Comparison of ENCODE assay signal across 23 cellular contexts in the genomic region with DNA sequence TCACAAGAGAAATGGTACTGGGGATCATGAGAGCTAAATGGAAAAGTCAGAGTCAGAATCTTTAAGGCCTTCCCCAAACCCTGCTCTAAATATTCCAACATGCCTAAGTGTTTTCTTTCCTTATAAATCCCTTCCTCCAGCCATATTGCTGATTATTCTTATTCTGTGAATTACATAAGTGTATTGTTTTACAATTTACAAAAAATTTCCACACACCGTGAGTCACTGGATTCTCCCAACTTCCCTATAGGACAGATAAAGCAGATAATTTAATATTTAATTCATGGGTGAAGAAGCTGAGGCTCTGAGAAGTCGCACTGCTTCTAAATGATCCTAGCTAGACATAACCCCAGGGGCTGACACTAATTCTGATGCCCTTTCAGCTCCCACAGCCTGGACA.
DNase-seq lines count a peak whose midpoint lies in the region; ATAC-seq, FAIRE-seq and TF ChIP-seq lines count a peak whose summit lies in the region.
"Had no signal": no experiment of that assay in that cellular context is flagged by ENCODE, and none has a peak within 500 bp of the region (broad histone marks: within the 10 kb centered on the region; RNA-seq: fewer than 3 reads in every experiment).

No MANE protein-coding gene starts in this region.

- no peaks in the 10 kb centered on the region for H3K9me3 Mint-ChIP-seq in astrocyte (ENCODE audit: unreplicated experiment)
- H3K9me3 Mint-ChIP-seq: activated naive CD4-positive, alpha-beta T cell treated with anti-CD3 and anti-CD28 coated beads for 36 hours had no signal

- DNase-seq in SK-N-SH (no peak), ELR (ENCODE audit: low read depth) (peak; percentile 49), astrocyte (ENCODE audit: low read depth) (no peak), lung microvascular endothelial cell (ENCODE audit: low read depth in 2 of 2) (peak; percentile 19 to 53), superior temporal gyrus (ENCODE audit: extremely low spot score) (no peak), RCC 7860 (ENCODE audit: low spot score) (no peak)
- DNase-seq: activated CD4-positive, CD25-positive, alpha-beta regulatory T cell; activated naive CD4-positive, alpha-beta T cell treated with anti-CD3 and anti-CD28 coated beads for 36 hours; activated T-cell treated with anti-CD3 and anti-CD28 coated beads, Interleukin-2, amount 50 U/mL, for 1 hour; anterior cingulate cortex; cortex of kidney; DMS79 treated with DMSO at 0.1 percent for 48 hours; head of caudate nucleus; NCI-H1694 treated with DMSO at 0.1 percent for 48 hours; NCI-H2171 treated with DMSO at 0.1 percent for 48 hours; NCI-H524 treated with DMSO at 0.1 percent for 48 hours; T1000; upper lobe of left lung had no signal

- H3K9ac ChIP-seq in SK-N-SH (peak overlapping the region; percentile 37; the same call in 1 of the 2 replicates), astrocyte (ENCODE audit: low read length) (no peak overlapping the region)

- H3K27ac Mint-ChIP-seq in astrocyte (ENCODE audit: unreplicated experiment), result no peak overlapping the region
- H3K27ac Mint-ChIP-seq: activated naive CD4-positive, alpha-beta T cell treated with anti-CD3 and anti-CD28 coated beads for 36 hours had no signal

- no peaks in the 10 kb centered on the region for H3K9me3 ChIP-seq in SK-N-SH
- H3K9me3 ChIP-seq in astrocyte (ENCODE audit: insufficient read depth, low read depth, low read length), result no peaks in the 10 kb centered on the region
- H3K9me3 ChIP-seq: upper lobe of left lung had no signal

- POLR2A ChIA-PET in SK-N-SH (lab: Yijun Ruan, JAX), result no interaction called here

- 61% methylated on average over 2 of the region's 2 CpGs for WGBS in SK-N-SH (ENCODE audit: low lambda C conversion rate)

- H3K4me1 ChIP-seq in SK-N-SH (ENCODE audit: control insufficient read depth in 1 of 2, insufficient read depth in 2 of 2, low read depth in 1 of 2, low read length in 1 of 2), result peaks cover 0 to 42% of the 10 kb centered on the region in 2 experiments; a peak in 3 of 4 replicates
- H3K4me1 ChIP-seq in astrocyte (ENCODE audit: insufficient read depth, low read length), result peaks cover 32% of the 10 kb centered on the region

- no peaks in the 10 kb centered on the region for H4K20me1 ChIP-seq in SK-N-SH (ENCODE audit: insufficient read depth)
- H4K20me1 ChIP-seq in astrocyte (ENCODE audit: insufficient read depth, low read length), result no peaks in the 10 kb centered on the region

- H3K9me2 ChIP-seq in SK-N-SH, result no peaks in the 10 kb centered on the region

- H3K4me3 Mint-ChIP-seq in astrocyte (ENCODE audit: unreplicated experiment), result no peak overlapping the region
- H3K4me3 Mint-ChIP-seq: activated naive CD4-positive, alpha-beta T cell treated with anti-CD3 and anti-CD28 coated beads for 36 hours had no signal

- TF ChIP-seq CTCF in SK-N-SH (IDR thresholded peaks at IDR 0.05), result no peak
- no peak for TF ChIP-seq CTCF in astrocyte (IDR thresholded peaks at IDR 0.05; ENCODE audit: insufficient read depth, low read depth, low read length)

- TF ChIP-seq RAD21 in SK-N-SH (IDR thresholded peaks at IDR 0.05; ENCODE audit: low read length), result no peak

- H2AFZ ChIP-seq in SK-N-SH (ENCODE audit: low read depth) (no peak overlapping the region), astrocyte (ENCODE audit: low read depth, low read length) (no peak overlapping the region)

- no peaks in the 10 kb centered on the region for H3K27me3 Mint-ChIP-seq in astrocyte (ENCODE audit: low read depth, unreplicated experiment)

- no peak for TF ChIP-seq EP300 in SK-N-SH (IDR thresholded peaks at IDR 0.05; ENCODE audit: borderline replicate concordance in 1 of 2, low read depth in 1 of 2, low read length in 1 of 2)

- H3K79me2 ChIP-seq in SK-N-SH (ENCODE audit: insufficient read depth) (peaks cover 19% of the 10 kb centered on the region), astrocyte (ENCODE audit: insufficient read depth, low read length) (no peaks in the 10 kb centered on the region)

- CTCF ChIA-PET in SK-N-SH (lab: Yijun Ruan, JAX), result no interaction called here

- ATAC-seq in SK-N-SH treated with all-trans-retinoic acid at 6 μM for 48 hours, result no peak
- no peak for ATAC-seq in GM18511 (IDR thresholded peaks at IDR 0.05; ENCODE audit: unreplicated experiment)
- ATAC-seq: HCT116 had no signal

- H3K4me2 ChIP-seq in SK-N-SH (peak overlapping the region; percentile 54; the same call in 1 of the 2 replicates), astrocyte (ENCODE audit: low read length) (no peak overlapping the region)

- H3K36me3 Mint-ChIP-seq in astrocyte (ENCODE audit: low read depth, unreplicated experiment), result peaks cover 3% of the 10 kb centered on the region

- H3K27ac ChIP-seq in SK-N-SH (ENCODE audit: low read depth in 2 of 2, low read length in 1 of 2) (peak overlapping the region; percentile 64 to 99; a peak in 3 of 4 replicates), astrocyte (ENCODE audit: low read depth, low read length) (peak overlapping the region; percentile 4)
- H3K27ac ChIP-seq: 22Rv1, upper lobe of left lung had no signal

- no peak for FAIRE-seq in astrocyte (lab: Jason Lieb, UNC)
- no peak for FAIRE-seq in RCC 7860 (lab: Jason Lieb, UNC)

- H3F3A ChIP-seq in SK-N-SH (replicated peaks; ENCODE audit: insufficient read depth), result peaks cover 42% of the 10 kb centered on the region

- no peaks in the 10 kb centered on the region for H3K27me3 ChIP-seq in SK-N-SH (ENCODE audit: insufficient read depth)
- no peaks in the 10 kb centered on the region for H3K27me3 ChIP-seq in astrocyte (ENCODE audit: insufficient read depth, low read length)
- H3K27me3 ChIP-seq: upper lobe of left lung had no signal

- H3K36me3 ChIP-seq in SK-N-SH (replicated peaks in 1 of 2; ENCODE audit: control insufficient read depth in 1 of 2, insufficient read depth in 2 of 2, low read length in 1 of 2) (no peaks in the 10 kb centered on the region), astrocyte (ENCODE audit: insufficient read depth, low read length) (no peaks in the 10 kb centered on the region)
- H3K36me3 ChIP-seq: upper lobe of left lung had no signal

- peaks cover 21% of the 10 kb centered on the region for H3K4me1 Mint-ChIP-seq in astrocyte (ENCODE audit: low read depth, unreplicated experiment)

- H3K4me3 ChIP-seq in SK-N-SH (ENCODE audit: low read depth in 2 of 2, low read length in 1 of 2) (no peak overlapping the region), astrocyte (ENCODE audit: insufficient read depth, low read depth, low read length) (no peak overlapping the region)
- H3K4me3 ChIP-seq: skin epidermis, upper lobe of left lung had no signal

TF ChIP-seq in SK-N-SH, 30 proteins besides CTCF, POLR2A, EP300 and RAD21:
- TF ChIP-seq, protein P1, sequence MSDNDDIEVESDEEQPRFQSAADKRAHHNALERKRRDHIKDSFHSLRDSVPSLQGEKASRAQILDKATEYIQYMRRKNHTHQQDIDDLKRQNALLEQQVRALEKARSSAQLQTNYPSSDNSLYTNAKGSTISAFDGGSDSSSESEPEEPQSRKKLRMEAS (IDR thresholded peaks at IDR 0.05; ENCODE audit: low read depth), result no peak
- TF ChIP-seq GATA2 (CRISPR knock-in tag; IDR thresholded peaks at IDR 0.05) (no peak), MXI1 (IDR thresholded peaks at IDR 0.05; ENCODE audit: low read depth, low read length) (no peak), ELF1 (IDR thresholded peaks at IDR 0.05) (no peak), RCOR1 (IDR thresholded peaks at IDR 0.05; ENCODE audit: low read length) (no peak), TAF1 (IDR thresholded peaks at IDR 0.05; ENCODE audit: borderline replicate concordance, low read depth, low read length) (no peak), YY1 (IDR thresholded peaks at IDR 0.05; ENCODE audit: low read depth) (no peak), TCF12 (IDR thresholded peaks at IDR 0.05) (no peak)

TF ChIP-seq in SK-N-SH treated with all-trans-retinoic acid at 6 μM for 48 hours, 23 proteins besides CTCF, POLR2A, EP300 and RAD21:
- no peak for TF ChIP-seq CSDC2 (CRISPR knock-in tag; IDR thresholded peaks at IDR 0.05)
- no peak for TF ChIP-seq RARB (CRISPR knock-in tag; IDR thresholded peaks at IDR 0.05)
- no peak for TF ChIP-seq OSR1 (CRISPR knock-in tag; IDR thresholded peaks at IDR 0.05)

Comparison
In these comparisons a context has a peak if more than half of its experiments do, and no peak if none do; other contexts are left out.
1. DNase-seq: peak in ELR (single experiment) and lung microvascular endothelial cell (2 of 2); none in SK-N-SH (single experiment), astrocyte (single experiment), superior temporal gyrus (single experiment) and RCC 7860 (single experiment).